In genomic region chr16:30922960-30923535, GRCh38 we compare ENCODE assay signal across 1 cellular context.
TF ChIP-seq lines count a peak whose summit lies in the region.

No MANE protein-coding gene starts in this region.

TF ChIP-seq in WTC11, 78 proteins besides CTCF, POLR2A, EP300 and RAD21 (continued from another document):
- TF ChIP-seq, protein P1, sequence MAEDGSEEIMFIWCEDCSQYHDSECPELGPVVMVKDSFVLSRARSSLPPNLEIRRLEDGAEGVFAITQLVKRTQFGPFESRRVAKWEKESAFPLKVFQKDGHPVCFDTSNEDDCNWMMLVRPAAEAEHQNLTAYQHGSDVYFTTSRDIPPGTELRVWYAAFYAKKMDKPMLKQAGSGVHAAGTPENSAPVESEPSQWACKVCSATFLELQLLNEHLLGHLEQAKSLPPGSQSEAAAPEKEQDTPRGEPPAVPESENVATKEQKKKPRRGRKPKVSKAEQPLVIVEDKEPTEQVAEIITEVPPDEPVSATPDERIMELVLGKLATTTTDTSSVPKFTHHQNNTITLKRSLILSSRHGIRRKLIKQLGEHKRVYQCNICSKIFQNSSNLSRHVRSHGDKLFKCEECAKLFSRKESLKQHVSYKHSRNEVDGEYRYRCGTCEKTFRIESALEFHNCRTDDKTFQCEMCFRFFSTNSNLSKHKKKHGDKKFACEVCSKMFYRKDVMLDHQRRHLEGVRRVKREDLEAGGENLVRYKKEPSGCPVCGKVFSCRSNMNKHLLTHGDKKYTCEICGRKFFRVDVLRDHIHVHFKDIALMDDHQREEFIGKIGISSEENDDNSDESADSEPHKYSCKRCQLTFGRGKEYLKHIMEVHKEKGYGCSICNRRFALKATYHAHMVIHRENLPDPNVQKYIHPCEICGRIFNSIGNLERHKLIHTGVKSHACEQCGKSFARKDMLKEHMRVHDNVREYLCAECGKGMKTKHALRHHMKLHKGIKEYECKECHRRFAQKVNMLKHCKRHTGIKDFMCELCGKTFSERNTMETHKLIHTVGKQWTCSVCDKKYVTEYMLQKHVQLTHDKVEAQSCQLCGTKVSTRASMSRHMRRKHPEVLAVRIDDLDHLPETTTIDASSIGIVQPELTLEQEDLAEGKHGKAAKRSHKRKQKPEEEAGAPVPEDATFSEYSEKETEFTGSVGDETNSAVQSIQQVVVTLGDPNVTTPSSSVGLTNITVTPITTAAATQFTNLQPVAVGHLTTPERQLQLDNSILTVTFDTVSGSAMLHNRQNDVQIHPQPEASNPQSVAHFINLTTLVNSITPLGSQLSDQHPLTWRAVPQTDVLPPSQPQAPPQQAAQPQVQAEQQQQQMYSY (CRISPR knock-in tag; IDR thresholded peaks at IDR 0.05): no peak
- TF ChIP-seq ZNF416 (CRISPR knock-in tag; IDR thresholded peaks at IDR 0.05) (no peak), EMX1 (CRISPR knock-in tag; IDR thresholded peaks at IDR 0.05) (no peak), TEAD1 (CRISPR knock-in tag; IDR thresholded peaks at IDR 0.05) (0 out of 2 replicates have a peak, but pooled peaks have one; percentile 26), ATF6 (CRISPR knock-in tag; IDR thresholded peaks at IDR 0.05) (no peak), FOXK1 (CRISPR knock-in tag; IDR thresholded peaks at IDR 0.05) (peak; percentile 86), AFF4 (CRISPR knock-in tag; IDR thresholded peaks at IDR 0.05; ENCODE audit: borderline replicate concordance) (no peak), ZNF532 (CRISPR knock-in tag; IDR thresholded peaks at IDR 0.05; ENCODE audit: borderline replicate concordance) (no peak), SP1 (CRISPR knock-in tag; conservative IDR thresholded peaks at IDR 0.05) (peak; percentile 99), NFATC4 (CRISPR knock-in tag; IDR thresholded peaks at IDR 0.05) (no peak), PRRX2 (CRISPR knock-in tag; IDR thresholded peaks at IDR 0.05) (no peak), TP53 (CRISPR knock-in tag; IDR thresholded peaks at IDR 0.05) (no peak), USF1 (CRISPR knock-in tag; IDR thresholded peaks at IDR 0.05) (peak; percentile 83), FOXJ3 (CRISPR knock-in tag; IDR thresholded peaks at IDR 0.05; ENCODE audit: borderline replicate concordance) (no peak), SMAD3 (CRISPR knock-in tag; IDR thresholded peaks at IDR 0.05; ENCODE audit: borderline replicate concordance) (no peak), ZNF219 (CRISPR knock-in tag; IDR thresholded peaks at IDR 0.05; ENCODE audit: borderline replicate concordance) (no peak), ZNF396 (CRISPR knock-in tag; IDR thresholded peaks at IDR 0.05; ENCODE audit: borderline replicate concordance) (no peak), ZMAT4 (CRISPR knock-in tag; IDR thresholded peaks at IDR 0.05) (no peak), CDX4 (CRISPR knock-in tag; IDR thresholded peaks at IDR 0.05; ENCODE audit: borderline replicate concordance) (no peak), ZNF317 (CRISPR knock-in tag; IDR thresholded peaks at IDR 0.05; ENCODE audit: borderline replicate concordance, low read depth) (no peak), ZNF138 (CRISPR knock-in tag; conservative IDR thresholded peaks at IDR 0.05) (no peak), TEAD4 (CRISPR knock-in tag; IDR thresholded peaks at IDR 0.05) (no peak)
- TF ChIP-seq, protein P2, sequence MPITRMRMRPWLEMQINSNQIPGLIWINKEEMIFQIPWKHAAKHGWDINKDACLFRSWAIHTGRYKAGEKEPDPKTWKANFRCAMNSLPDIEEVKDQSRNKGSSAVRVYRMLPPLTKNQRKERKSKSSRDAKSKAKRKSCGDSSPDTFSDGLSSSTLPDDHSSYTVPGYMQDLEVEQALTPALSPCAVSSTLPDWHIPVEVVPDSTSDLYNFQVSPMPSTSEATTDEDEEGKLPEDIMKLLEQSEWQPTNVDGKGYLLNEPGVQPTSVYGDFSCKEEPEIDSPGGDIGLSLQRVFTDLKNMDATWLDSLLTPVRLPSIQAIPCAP (CRISPR knock-in tag; IDR thresholded peaks at IDR 0.05): no peak
- TF ChIP-seq, protein P3, sequence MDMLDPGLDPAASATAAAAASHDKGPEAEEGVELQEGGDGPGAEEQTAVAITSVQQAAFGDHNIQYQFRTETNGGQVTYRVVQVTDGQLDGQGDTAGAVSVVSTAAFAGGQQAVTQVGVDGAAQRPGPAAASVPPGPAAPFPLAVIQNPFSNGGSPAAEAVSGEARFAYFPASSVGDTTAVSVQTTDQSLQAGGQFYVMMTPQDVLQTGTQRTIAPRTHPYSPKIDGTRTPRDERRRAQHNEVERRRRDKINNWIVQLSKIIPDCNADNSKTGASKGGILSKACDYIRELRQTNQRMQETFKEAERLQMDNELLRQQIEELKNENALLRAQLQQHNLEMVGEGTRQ (CRISPR knock-in tag; IDR thresholded peaks at IDR 0.05): peak; percentile 75
- TF ChIP-seq, protein P4, sequence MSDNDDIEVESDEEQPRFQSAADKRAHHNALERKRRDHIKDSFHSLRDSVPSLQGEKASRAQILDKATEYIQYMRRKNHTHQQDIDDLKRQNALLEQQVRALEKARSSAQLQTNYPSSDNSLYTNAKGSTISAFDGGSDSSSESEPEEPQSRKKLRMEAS (CRISPR knock-in tag; IDR thresholded peaks at IDR 0.05): 0 out of 2 replicates have a peak, but pooled peaks have one; percentile 28
- TF ChIP-seq, protein P5, sequence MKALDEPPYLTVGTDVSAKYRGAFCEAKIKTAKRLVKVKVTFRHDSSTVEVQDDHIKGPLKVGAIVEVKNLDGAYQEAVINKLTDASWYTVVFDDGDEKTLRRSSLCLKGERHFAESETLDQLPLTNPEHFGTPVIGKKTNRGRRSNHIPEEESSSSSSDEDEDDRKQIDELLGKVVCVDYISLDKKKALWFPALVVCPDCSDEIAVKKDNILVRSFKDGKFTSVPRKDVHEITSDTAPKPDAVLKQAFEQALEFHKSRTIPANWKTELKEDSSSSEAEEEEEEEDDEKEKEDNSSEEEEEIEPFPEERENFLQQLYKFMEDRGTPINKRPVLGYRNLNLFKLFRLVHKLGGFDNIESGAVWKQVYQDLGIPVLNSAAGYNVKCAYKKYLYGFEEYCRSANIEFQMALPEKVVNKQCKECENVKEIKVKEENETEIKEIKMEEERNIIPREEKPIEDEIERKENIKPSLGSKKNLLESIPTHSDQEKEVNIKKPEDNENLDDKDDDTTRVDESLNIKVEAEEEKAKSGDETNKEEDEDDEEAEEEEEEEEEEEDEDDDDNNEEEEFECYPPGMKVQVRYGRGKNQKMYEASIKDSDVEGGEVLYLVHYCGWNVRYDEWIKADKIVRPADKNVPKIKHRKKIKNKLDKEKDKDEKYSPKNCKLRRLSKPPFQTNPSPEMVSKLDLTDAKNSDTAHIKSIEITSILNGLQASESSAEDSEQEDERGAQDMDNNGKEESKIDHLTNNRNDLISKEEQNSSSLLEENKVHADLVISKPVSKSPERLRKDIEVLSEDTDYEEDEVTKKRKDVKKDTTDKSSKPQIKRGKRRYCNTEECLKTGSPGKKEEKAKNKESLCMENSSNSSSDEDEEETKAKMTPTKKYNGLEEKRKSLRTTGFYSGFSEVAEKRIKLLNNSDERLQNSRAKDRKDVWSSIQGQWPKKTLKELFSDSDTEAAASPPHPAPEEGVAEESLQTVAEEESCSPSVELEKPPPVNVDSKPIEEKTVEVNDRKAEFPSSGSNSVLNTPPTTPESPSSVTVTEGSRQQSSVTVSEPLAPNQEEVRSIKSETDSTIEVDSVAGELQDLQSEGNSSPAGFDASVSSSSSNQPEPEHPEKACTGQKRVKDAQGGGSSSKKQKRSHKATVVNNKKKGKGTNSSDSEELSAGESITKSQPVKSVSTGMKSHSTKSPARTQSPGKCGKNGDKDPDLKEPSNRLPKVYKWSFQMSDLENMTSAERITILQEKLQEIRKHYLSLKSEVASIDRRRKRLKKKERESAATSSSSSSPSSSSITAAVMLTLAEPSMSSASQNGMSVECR (CRISPR knock-in tag; IDR thresholded peaks at IDR 0.05; ENCODE audit: borderline replicate concordance): no peak
